ENCODE assay signal across 1 cellular context in the genomic region with DNA sequence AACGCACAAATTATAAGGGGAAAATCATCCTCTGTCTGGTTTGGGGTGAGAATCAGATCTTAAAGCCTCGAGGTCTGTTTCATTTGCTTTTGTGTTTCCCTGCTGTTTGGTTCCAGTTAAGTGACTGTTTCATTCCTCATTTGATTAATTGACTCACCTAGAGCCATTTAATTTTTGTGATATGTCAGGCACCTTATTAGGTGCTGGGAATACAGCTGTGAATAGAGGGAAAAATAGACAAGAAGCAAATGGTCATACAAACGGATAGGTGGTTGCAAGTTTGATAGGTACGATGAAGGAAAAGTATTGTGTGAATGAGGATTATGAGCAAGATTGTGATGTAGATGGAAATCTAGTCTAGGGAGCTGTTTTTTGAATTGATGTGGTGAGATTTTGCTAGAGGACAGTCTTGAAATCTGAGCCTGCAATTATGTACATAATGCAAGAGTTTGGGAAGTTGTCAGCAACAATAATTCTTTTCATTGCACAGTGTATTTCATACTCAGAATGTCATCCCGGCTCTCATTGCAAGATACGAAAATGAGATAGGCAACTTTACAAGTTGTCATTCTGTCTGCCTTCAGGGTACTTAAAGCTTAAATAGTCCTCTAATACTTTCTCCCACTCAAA.
TF ChIP-seq lines count a peak whose summit lies in the region.

No MANE protein-coding gene starts in this region.

TF ChIP-seq in WTC11, 78 proteins besides CTCF, POLR2A, EP300 and RAD21 (continued from another document):
- TF ChIP-seq USF2 (CRISPR knock-in tag; IDR thresholded peaks at IDR 0.05) (no peak), JUN (CRISPR knock-in tag; IDR thresholded peaks at IDR 0.05) (no peak), OVOL2 (CRISPR knock-in tag; IDR thresholded peaks at IDR 0.05; ENCODE audit: borderline replicate concordance) (no peak), ZNF121 (CRISPR knock-in tag; IDR thresholded peaks at IDR 0.05) (no peak), E2F4 (CRISPR knock-in tag; IDR thresholded peaks at IDR 0.05; ENCODE audit: borderline replicate concordance, low read depth) (no peak), FOXJ3 (CRISPR knock-in tag; IDR thresholded peaks at IDR 0.05; ENCODE audit: borderline replicate concordance) (no peak), IRF1 (CRISPR knock-in tag; IDR thresholded peaks at IDR 0.05) (no peak)
- TF ChIP-seq, protein P1, sequence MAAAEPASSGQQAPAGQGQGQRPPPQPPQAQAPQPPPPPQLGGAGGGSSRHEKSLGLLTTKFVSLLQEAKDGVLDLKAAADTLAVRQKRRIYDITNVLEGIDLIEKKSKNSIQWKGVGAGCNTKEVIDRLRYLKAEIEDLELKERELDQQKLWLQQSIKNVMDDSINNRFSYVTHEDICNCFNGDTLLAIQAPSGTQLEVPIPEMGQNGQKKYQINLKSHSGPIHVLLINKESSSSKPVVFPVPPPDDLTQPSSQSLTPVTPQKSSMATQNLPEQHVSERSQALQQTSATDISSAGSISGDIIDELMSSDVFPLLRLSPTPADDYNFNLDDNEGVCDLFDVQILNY (CRISPR knock-in tag; IDR thresholded peaks at IDR 0.05) = no peak
